In the genomic region with DNA sequence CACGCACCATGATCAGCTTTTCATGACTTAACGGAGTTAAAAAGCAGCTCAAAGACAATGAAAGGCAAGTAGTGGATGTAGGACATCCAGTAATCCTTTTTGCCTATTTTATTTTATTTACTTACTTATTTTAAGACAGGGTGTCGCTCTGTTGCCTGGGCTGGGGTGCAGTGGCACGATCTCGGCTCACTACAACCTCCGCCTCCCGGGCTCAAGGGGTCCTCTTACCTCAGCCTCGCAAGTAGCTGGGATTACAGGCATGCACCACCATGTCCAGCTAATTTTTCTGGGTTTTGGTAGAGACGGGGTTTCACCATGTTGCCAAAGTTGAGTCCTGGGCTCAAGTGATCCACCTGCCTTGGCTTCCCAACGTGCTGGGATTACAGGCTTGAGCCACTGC, we compare ENCODE assay signal across 27 cellular contexts.
"Had no signal": no experiment of that assay in that cellular context is flagged by ENCODE, and none has a peak within 500 bp of the region (broad histone marks: within the 10 kb centered on the region; RNA-seq: fewer than 3 reads in every experiment).

No MANE protein-coding gene starts in this region.

- H3K9me3 ChIP-seq: testis, thyroid gland, uterus, vagina had no signal

- H3K4me1 ChIP-seq: stomach, testis, thyroid gland, tibial artery, tibial nerve, transverse colon, upper lobe of left lung, uterus, vagina had no signal

- H3K36me3 Mint-ChIP-seq: stimulated activated effector memory CD8-positive, alpha-beta T cell treated with anti-CD3 and anti-CD28 coated beads, Interleukin-12 subunit alpha, Interleukin-12 subunit beta, amount 100 ng/mL, for 72 hours; stimulated activated memory B cell treated with anti-CD40 and anti-IgM and Interleukin-4, amounts not matched to agents 10 μg/mL and 1 μg/mL and 100 μg/mL, for 72 hours; type B pancreatic cell had no signal

- H3K4me3 ChIP-seq: stomach, suprapubic skin, testis, thoracic aorta, thyroid gland, tibial artery, tibial nerve, transverse colon, upper lobe of left lung, uterus, vagina had no signal

- H3K4me3 Mint-ChIP-seq: stimulated activated effector memory CD8-positive, alpha-beta T cell treated with anti-CD3 and anti-CD28 coated beads, Interleukin-12 subunit alpha, Interleukin-12 subunit beta, amount 100 ng/mL, for 72 hours; stimulated activated memory B cell treated with anti-CD40 and anti-IgM and Interleukin-4, amounts not matched to agents 10 μg/mL and 1 μg/mL and 100 μg/mL, for 72 hours; stimulated activated naive B cell treated with anti-CD40 and anti-IgM and Interleukin-4, amounts not matched to agents 10 μg/mL and 1 μg/mL and 100 μg/mL, for 72 hours; stimulated activated naive CD8-positive, alpha-beta T cell treated with anti-CD3 and anti-CD28 coated beads, Interleukin-15, amount 100 ng/mL, for 72 hours; stimulated activated naive CD8-positive, alpha-beta T cell treated with anti-CD3 and anti-CD28 coated beads, Interleukin-15, Interleukin-2, amounts not matched to agents 100 ng/mL and 50 ng/mL, for 24 hours; type B pancreatic cell had no signal

- DNase-seq: stimulated activated CD4-positive, alpha-beta T cell treated with anti-CD3 and anti-CD28 coated beads, Interleukin-2, amount 100 ng/mL, for 48 hours; stimulated activated CD4-positive, alpha-beta T cell treated with anti-CD3 and anti-CD28 coated beads, Interleukin-4, amount 100 ng/mL, for 1 hour; stimulated activated CD4-positive, alpha-beta T cell treated with anti-CD3 and anti-CD28 coated beads, Interleukin-4, amount 100 ng/mL, for 24 hours; stimulated activated CD4-positive, alpha-beta T cell treated with anti-CD3 and anti-CD28 coated beads, Interleukin-4, amount 100 ng/mL, for 4 hours; stimulated activated CD8-positive, alpha-beta memory T cell treated with anti-CD3 and anti-CD28 coated beads, Interleukin-4, amount 100 ng/mL, for 48 hours; stimulated activated naive B cell treated with anti-CD40 and anti-IgM and Interleukin-4, amounts not matched to agents 10 μg/mL and 1 μg/mL and 100 μg/mL, for 72 hours; stimulated activated naive CD4-positive, alpha-beta T cell; stimulated activated naive CD4-positive, alpha-beta T cell treated with Interleukin-2 at 50 U/mL for 16 hours; stimulated activated naive CD8-positive, alpha-beta T cell treated with anti-CD3 and anti-CD28 coated beads, Interleukin-15, amount 100 ng/mL, for 72 hours; stimulated activated naive CD8-positive, alpha-beta T cell treated with anti-CD3 and anti-CD28 coated beads, Interleukin-15, Interleukin-2, amounts not matched to agents 100 U/mL and 50 U/mL, for 24 hours; stomach; substantia nigra; testis; thyroid gland; tibial artery; transverse colon; trophoblast cell; upper lobe of left lung; uterus had no signal

- H3K36me3 ChIP-seq: stomach, suprapubic skin, thoracic aorta, thyroid gland, tibial artery, tibial nerve, transverse colon, upper lobe of left lung, uterus, vagina had no signal

- H3K27me3 ChIP-seq: stomach, suprapubic skin, testis, thyroid gland, tibial artery, tibial nerve, transverse colon, upper lobe of left lung, uterus, vagina had no signal

- H3K27me3 Mint-ChIP-seq: stimulated activated naive CD8-positive, alpha-beta T cell treated with anti-CD3 and anti-CD28 coated beads, Interleukin-15, amount 100 ng/mL, for 72 hours had no signal

- H3K27ac Mint-ChIP-seq: stimulated activated effector memory CD8-positive, alpha-beta T cell treated with anti-CD3 and anti-CD28 coated beads, Interleukin-12 subunit alpha, Interleukin-12 subunit beta, amount 100 ng/mL, for 72 hours; stimulated activated memory B cell treated with anti-CD40 and anti-IgM and Interleukin-4, amounts not matched to agents 10 μg/mL and 1 μg/mL and 100 μg/mL, for 72 hours; stimulated activated naive B cell treated with anti-CD40 and anti-IgM and Interleukin-4, amounts not matched to agents 10 μg/mL and 1 μg/mL and 100 μg/mL, for 72 hours; stimulated activated naive CD8-positive, alpha-beta T cell treated with anti-CD3 and anti-CD28 coated beads, Interleukin-15, amount 100 ng/mL, for 72 hours; stimulated activated naive CD8-positive, alpha-beta T cell treated with anti-CD3 and anti-CD28 coated beads, Interleukin-15, Interleukin-2, amounts not matched to agents 100 ng/mL and 50 ng/mL, for 24 hours; type B pancreatic cell had no signal

- H3K27ac ChIP-seq: stomach, suprapubic skin, testis, thoracic aorta, thyroid gland, tibial artery, tibial nerve, transverse colon, upper lobe of left lung, uterus, vagina had no signal

- H3K4me1 Mint-ChIP-seq: stimulated activated effector memory CD8-positive, alpha-beta T cell treated with anti-CD3 and anti-CD28 coated beads, Interleukin-12 subunit alpha, Interleukin-12 subunit beta, amount 100 ng/mL, for 72 hours; stimulated activated memory B cell treated with anti-CD40 and anti-IgM and Interleukin-4, amounts not matched to agents 10 μg/mL and 1 μg/mL and 100 μg/mL, for 72 hours; stimulated activated naive B cell treated with anti-CD40 and anti-IgM and Interleukin-4, amounts not matched to agents 10 μg/mL and 1 μg/mL and 100 μg/mL, for 72 hours; stimulated activated naive CD8-positive, alpha-beta T cell treated with anti-CD3 and anti-CD28 coated beads, Interleukin-15, amount 100 ng/mL, for 72 hours had no signal

- ATAC-seq: stimulated activated effector memory CD8-positive, alpha-beta T cell treated with anti-CD3 and anti-CD28 coated beads, Interleukin-12 subunit alpha, Interleukin-12 subunit beta, amount 100 ng/mL, for 72 hours; stimulated activated memory B cell treated with anti-CD40 and anti-IgM and Interleukin-4, amounts not matched to agents 10 μg/mL and 1 μg/mL and 100 μg/mL, for 72 hours; stimulated activated naive B cell treated with anti-CD40 and anti-IgM and Interleukin-4, amounts not matched to agents 10 μg/mL and 1 μg/mL and 100 μg/mL, for 72 hours; stimulated activated naive CD8-positive, alpha-beta T cell treated with anti-CD3 and anti-CD28 coated beads, Interleukin-15, amount 100 ng/mL, for 72 hours; stimulated activated naive CD8-positive, alpha-beta T cell treated with anti-CD3 and anti-CD28 coated beads, Interleukin-15, Interleukin-2, amounts not matched to agents 100 U/mL and 50 U/mL, for 24 hours had no signal
